In genomic region chr9:83034587-83034986, GRCh38 we compare ENCODE assay signal across 21 cellular contexts. TPM values are rescaled to one million over a fixed set of nuclear protein-coding genes. Genes with fewer than 3 reads are reported as not detected.
DNase-seq lines count a peak whose midpoint lies in the region; ATAC-seq and TF ChIP-seq lines count a peak whose summit lies in the region.
"Had no signal": no experiment of that assay in that cellular context is flagged by ENCODE, and none has a peak within 500 bp of the region (broad histone marks: within the 10 kb centered on the region; RNA-seq: fewer than 3 reads in every experiment).

No MANE protein-coding gene starts in this region.

- H3K18ac ChIP-seq in mesenchymal stem cell (ENCODE audit: low read depth in 1 of 2, low read length in 2 of 2), result no peak overlapping the region

- no peak overlapping the region for H2AK5ac ChIP-seq in mesenchymal stem cell (ENCODE audit: low read length, severe bottlenecking)

- H3K9ac ChIP-seq in mesenchymal stem cell (ENCODE audit: low read length), result no peak overlapping the region
- H3K9ac ChIP-seq: BLaER1, parathyroid adenoma had no signal

- peaks cover 6% of the 10 kb centered on the region for H3K4me1 ChIP-seq in mesenchymal stem cell (ENCODE audit: control insufficient read depth, insufficient read depth, low read depth, low read length)
- H3K4me1 ChIP-seq: lower lobe of right lung, parathyroid adenoma had no signal

- H3K27ac ChIP-seq in mesenchymal stem cell (ENCODE audit: low read length, poor library complexity, severe bottlenecking), result no peak overlapping the region
- H3K27ac ChIP-seq: BLaER1, cardiac muscle cell, lower lobe of right lung, parathyroid adenoma had no signal

- H3K14ac ChIP-seq in mesenchymal stem cell (ENCODE audit: low read length in 2 of 2), result no peak overlapping the region

- no peak overlapping the region for H2BK12ac ChIP-seq in mesenchymal stem cell (ENCODE audit: low read length in 2 of 2)

- H3K4me2 ChIP-seq in mesenchymal stem cell (ENCODE audit: low read length, poor library complexity, severe bottlenecking), result no peak overlapping the region
- H3K4me2 ChIP-seq: BLaER1 had no signal

- no peaks in the 10 kb centered on the region for H3K9me3 ChIP-seq in mesenchymal stem cell (ENCODE audit: control insufficient read depth, low read length)
- H3K9me3 ChIP-seq: lower lobe of right lung had no signal

- H2AFZ ChIP-seq in mesenchymal stem cell (ENCODE audit: low read depth, low read length), result no peak overlapping the region
- H2AFZ ChIP-seq: parathyroid adenoma had no signal

- no peaks in the 10 kb centered on the region for H3K36me3 ChIP-seq in mesenchymal stem cell (ENCODE audit: control insufficient read depth in 1 of 2, insufficient read depth in 2 of 2, low read depth in 1 of 2, low read length in 2 of 2)
- H3K36me3 ChIP-seq: BLaER1, cardiac muscle cell, lower lobe of right lung had no signal

- H4K8ac ChIP-seq in mesenchymal stem cell (ENCODE audit: low read length), result no peak overlapping the region

- H2BK15ac ChIP-seq in mesenchymal stem cell (ENCODE audit: low read depth, poor library complexity, severe bottlenecking), result no peak overlapping the region

- H2BK120ac ChIP-seq in mesenchymal stem cell (ENCODE audit: low read depth, low read length), result no peak overlapping the region

- H3K4ac ChIP-seq in mesenchymal stem cell (ENCODE audit: low read depth in 1 of 2, low read length in 2 of 2), result no peak overlapping the region

- no peak overlapping the region for H2BK5ac ChIP-seq in mesenchymal stem cell (ENCODE audit: low read depth, low read length, poor library complexity, severe bottlenecking)

- DNase-seq in ELR (ENCODE audit: low read depth), result peak; percentile 63
- DNase-seq in M059J (ENCODE audit: low read depth), result peak; percentile 87
- DNase-seq in astrocyte of the spinal cord (ENCODE audit: low read depth, low spot score), result peak; percentile 77
- DNase-seq in mesenchymal stem cell, result peak; percentile 58
- DNase-seq in NCI-H526 (lab: John Stamatoyannopoulos, UW), result no peak
- DNase-seq in NCI-H1105 (lab: John Stamatoyannopoulos, UW), result no peak
- DNase-seq in effector CD8-positive, alpha-beta T cell (lab: John Stamatoyannopoulos, UW), result no peak
- DNase-seq: activated CD4-positive, alpha-beta T cell treated with anti-CD3 and anti-CD28 coated beads, Interleukin-2, amount 50 U/mL, for 48 hours; activated T-cell treated with anti-CD3 and anti-CD28 coated beads, Interleukin-2, amount 50 U/mL, for 1 hour; DMS79; effector memory CD8-positive, alpha-beta T cell; lower lobe of right lung; naive thymus-derived CD8-positive, alpha-beta T cell; NCI-H1694; NCI-H524 treated with DMSO at 0.1 percent for 48 hours had no signal

- no peak overlapping the region for H4K91ac ChIP-seq in mesenchymal stem cell (ENCODE audit: low read length)

- no peaks in the 10 kb centered on the region for H3K79me1 ChIP-seq in mesenchymal stem cell (replicated peaks; ENCODE audit: low read length, poor library complexity, severe bottlenecking)

- H3K4me3 ChIP-seq in astrocyte of the spinal cord (ENCODE audit: low read depth, low read length), result no peak overlapping the region
- no peak overlapping the region for H3K4me3 ChIP-seq in mesenchymal stem cell (ENCODE audit: insufficient read depth in 1 of 2, low read depth in 1 of 2, low read length in 2 of 2)
- H3K4me3 ChIP-seq: BLaER1, cardiac muscle cell, lower lobe of right lung had no signal

- no peak overlapping the region for H3K23ac ChIP-seq in mesenchymal stem cell (ENCODE audit: low read length in 2 of 2)

- no peaks in the 10 kb centered on the region for H3K27me3 ChIP-seq in mesenchymal stem cell (ENCODE audit: control insufficient read depth in 1 of 2, insufficient read depth in 1 of 2, low read length in 2 of 2)
- H3K27me3 ChIP-seq: BLaER1 had no signal

- no peak for TF ChIP-seq CTCF in astrocyte of the spinal cord (IDR thresholded peaks at IDR 0.05; ENCODE audit: low read depth, low read length)

- in situ Hi-C loops in astrocyte of the spinal cord (cut with HindIII; ENCODE audit: low sequenced_read_pairs), result no loop called here

- ATAC-seq in HG03520 (IDR thresholded peaks at IDR 0.05; ENCODE audit: unreplicated experiment), result no peak
- ATAC-seq: activated naive CD4-positive, alpha-beta T cell treated with anti-CD3 and anti-CD28 coated beads, Interleukin-2, amount 50 U/mL, for 72 hours; effector memory CD8-positive, alpha-beta T cell; lower lobe of right lung; naive thymus-derived CD8-positive, alpha-beta T cell; Panc1 had no signal

- WGBS in mesenchymal stem cell, result 8% methylated on average over 1 of the region's 1 CpG

RNA-seq across cellular contexts. Expression of gene RASEF, which starts 28.4 kb away (rescaled TPM):
- 2.5 TPM in 2 replicates for total RNA-seq in M059J (2014; rRNA removed; shearing (Covaris generic))
- 0.28 TPM for polyA plus RNA-seq in mesenchymal stem cell (2013, experiment 1 of 2)
- 0.34 TPM for polyA plus RNA-seq in mesenchymal stem cell (2013, experiment 2 of 2)
- total RNA-seq: activated naive CD4-positive, alpha-beta T cell treated with anti-CD3 and anti-CD28 coated beads, Interleukin-2, amount 50 U/mL, for 72 hours; naive thymus-derived CD8-positive, alpha-beta T cell had no signal
- polyA plus RNA-seq: naive thymus-derived CD8-positive, alpha-beta T cell had no signal

Comparison
In these comparisons a context has a peak if more than half of its experiments do, and no peak if none do; other contexts are left out.
1. DNase-seq: peak in ELR (single experiment), M059J (single experiment), astrocyte of the spinal cord (single experiment) and mesenchymal stem cell (single experiment); none in NCI-H526 (0 of 2), NCI-H1105 (single experiment) and effector CD8-positive, alpha-beta T cell (single experiment).